In the genomic region with DNA sequence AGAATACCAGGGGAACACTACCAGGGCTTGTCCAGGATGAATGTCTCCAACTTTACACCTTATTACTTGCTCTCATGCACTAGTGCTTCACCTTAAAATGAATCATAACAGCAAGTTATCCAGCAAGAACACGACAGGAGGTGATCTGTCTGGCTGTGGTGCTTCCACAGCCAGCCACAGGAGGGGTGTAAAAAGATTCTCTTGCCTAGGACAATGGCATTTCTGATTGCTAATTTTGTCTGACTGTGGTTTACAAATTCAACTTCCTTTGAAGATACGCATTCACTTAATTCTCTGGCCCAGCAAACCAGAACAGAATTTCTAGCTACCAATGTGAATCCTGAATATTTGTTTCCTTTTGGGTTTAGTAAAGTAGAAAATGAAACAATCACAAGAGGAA, we compare ENCODE assay signal across 1 cellular context.
A peak's percentile ranks its signal among the peaks of the same experiment; 100 is the strongest.
TF ChIP-seq lines count a peak whose summit lies in the region.

No MANE protein-coding gene starts in this region.

TF ChIP-seq in GM12878, 131 proteins besides CTCF, POLR2A, EP300 and RAD21 (continued from another document and continues in another):
- no peak for TF ChIP-seq IRF5 (IDR thresholded peaks at IDR 0.05; ENCODE audit: borderline replicate concordance)
- TF ChIP-seq EZH2 (IDR thresholded peaks at IDR 0.05; ENCODE audit: borderline replicate concordance, control insufficient read depth, low read depth, low read length) = no peak
- TF ChIP-seq IRF3 (IDR thresholded peaks at IDR 0.05) = no peak
- 0 out of 2 replicates have a peak, but pooled peaks have one; percentile 20 for TF ChIP-seq MTA2 (IDR thresholded peaks at IDR 0.05; ENCODE audit: low read depth)
- TF ChIP-seq WRNIP1 (IDR thresholded peaks at IDR 0.05; ENCODE audit: borderline replicate concordance, low read depth, low read length) = no peak
- TF ChIP-seq EED (IDR thresholded peaks at IDR 0.05; ENCODE audit: low read depth) = peak; percentile 64
- TF ChIP-seq REST (IDR thresholded peaks at IDR 0.05; ENCODE audit: low read depth, low read length) = no peak
- TF ChIP-seq NFYA (IDR thresholded peaks at IDR 0.05; ENCODE audit: borderline replicate concordance, low read depth, low read length) = no peak
- TF ChIP-seq NR2F1 (conservative IDR thresholded peaks at IDR 0.05) = no peak
- no peak for TF ChIP-seq BRCA1 (IDR thresholded peaks at IDR 0.05; ENCODE audit: low read depth, low read length)
- no peak for TF ChIP-seq ZNF622 (IDR thresholded peaks at IDR 0.05)
- TF ChIP-seq HDAC6 (IDR thresholded peaks at IDR 0.05; ENCODE audit: unreplicated experiment) = no peak
- no peak for TF ChIP-seq DPF2 (IDR thresholded peaks at IDR 0.05)
- TF ChIP-seq ESRRA (IDR thresholded peaks at IDR 0.05; ENCODE audit: low read length) = no peak
- TF ChIP-seq LARP7 (IDR thresholded peaks at IDR 0.05) = no peak
- TF ChIP-seq ZNF384 (IDR thresholded peaks at IDR 0.05; ENCODE audit: borderline replicate concordance, low read depth, low read length) = no peak
- TF ChIP-seq E2F8 (IDR thresholded peaks at IDR 0.05; ENCODE audit: low read depth, partially characterized antibody) = no peak
- TF ChIP-seq MEF2A (IDR thresholded peaks at IDR 0.05; ENCODE audit: insufficient read depth, low read depth, low read length) = peak; percentile 57; the same call in 1 of the 2 replicates
- TF ChIP-seq STAT3 (IDR thresholded peaks at IDR 0.05; ENCODE audit: low read depth, low read length) = no peak
- no peak for TF ChIP-seq ATF7 (IDR thresholded peaks at IDR 0.05; ENCODE audit: low read depth)
- TF ChIP-seq POLR2AphosphoS5 (IDR thresholded peaks at IDR 0.05; ENCODE audit: low read length) = no peak
- TF ChIP-seq TARDBP (IDR thresholded peaks at IDR 0.05; ENCODE audit: borderline replicate concordance) = no peak
- 0 out of 2 replicates have a peak, but pooled peaks have one; percentile 39 for TF ChIP-seq NFIC (IDR thresholded peaks at IDR 0.05; ENCODE audit: low read depth, low read length)
- no peak for TF ChIP-seq ZNF217 (IDR thresholded peaks at IDR 0.05)
- TF ChIP-seq MLLT1 (IDR thresholded peaks at IDR 0.05) = no peak
- TF ChIP-seq SP1 (IDR thresholded peaks at IDR 0.05; ENCODE audit: low read depth, low read length) = no peak
- TF ChIP-seq RUNX3 (IDR thresholded peaks at IDR 0.05; ENCODE audit: low read length) = peak; percentile 82
- TF ChIP-seq RFX5 (IDR thresholded peaks at IDR 0.05; ENCODE audit: low read depth, low read length) = no peak
- no peak for TF ChIP-seq CUX1 (IDR thresholded peaks at IDR 0.05; ENCODE audit: insufficient replicate concordance, low read depth, low read length)
- TF ChIP-seq RAD51 (IDR thresholded peaks at IDR 0.05) = no peak
- TF ChIP-seq, protein P1, sequence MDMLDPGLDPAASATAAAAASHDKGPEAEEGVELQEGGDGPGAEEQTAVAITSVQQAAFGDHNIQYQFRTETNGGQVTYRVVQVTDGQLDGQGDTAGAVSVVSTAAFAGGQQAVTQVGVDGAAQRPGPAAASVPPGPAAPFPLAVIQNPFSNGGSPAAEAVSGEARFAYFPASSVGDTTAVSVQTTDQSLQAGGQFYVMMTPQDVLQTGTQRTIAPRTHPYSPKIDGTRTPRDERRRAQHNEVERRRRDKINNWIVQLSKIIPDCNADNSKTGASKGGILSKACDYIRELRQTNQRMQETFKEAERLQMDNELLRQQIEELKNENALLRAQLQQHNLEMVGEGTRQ (IDR thresholded peaks at IDR 0.05; ENCODE audit: borderline replicate concordance, low read depth, low read length) = no peak
- no peak for TF ChIP-seq FOXM1 (IDR thresholded peaks at IDR 0.05; ENCODE audit: low read depth, low read length)
- TF ChIP-seq RCOR1 (conservative IDR thresholded peaks at IDR 0.05; ENCODE audit: low read depth, low read length) = no peak
- peak; percentile 24; the same call in 1 of the 2 replicates for TF ChIP-seq SMC3 (IDR thresholded peaks at IDR 0.05; ENCODE audit: borderline replicate concordance, low read length)
- no peak for TF ChIP-seq CREM (IDR thresholded peaks at IDR 0.05; ENCODE audit: low read depth)
- no peak for TF ChIP-seq MXI1 (IDR thresholded peaks at IDR 0.05; ENCODE audit: low read depth, low read length)
- TF ChIP-seq, protein P2, sequence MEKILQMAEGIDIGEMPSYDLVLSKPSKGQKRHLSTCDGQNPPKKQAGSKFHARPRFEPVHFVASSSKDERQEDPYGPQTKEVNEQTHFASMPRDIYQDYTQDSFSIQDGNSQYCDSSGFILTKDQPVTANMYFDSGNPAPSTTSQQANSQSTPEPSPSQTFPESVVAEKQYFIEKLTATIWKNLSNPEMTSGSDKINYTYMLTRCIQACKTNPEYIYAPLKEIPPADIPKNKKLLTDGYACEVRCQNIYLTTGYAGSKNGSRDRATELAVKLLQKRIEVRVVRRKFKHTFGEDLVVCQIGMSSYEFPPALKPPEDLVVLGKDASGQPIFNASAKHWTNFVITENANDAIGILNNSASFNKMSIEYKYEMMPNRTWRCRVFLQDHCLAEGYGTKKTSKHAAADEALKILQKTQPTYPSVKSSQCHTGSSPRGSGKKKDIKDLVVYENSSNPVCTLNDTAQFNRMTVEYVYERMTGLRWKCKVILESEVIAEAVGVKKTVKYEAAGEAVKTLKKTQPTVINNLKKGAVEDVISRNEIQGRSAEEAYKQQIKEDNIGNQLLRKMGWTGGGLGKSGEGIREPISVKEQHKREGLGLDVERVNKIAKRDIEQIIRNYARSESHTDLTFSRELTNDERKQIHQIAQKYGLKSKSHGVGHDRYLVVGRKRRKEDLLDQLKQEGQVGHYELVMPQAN (conservative IDR thresholded peaks at IDR 0.05) = no peak
- TF ChIP-seq, protein P3, sequence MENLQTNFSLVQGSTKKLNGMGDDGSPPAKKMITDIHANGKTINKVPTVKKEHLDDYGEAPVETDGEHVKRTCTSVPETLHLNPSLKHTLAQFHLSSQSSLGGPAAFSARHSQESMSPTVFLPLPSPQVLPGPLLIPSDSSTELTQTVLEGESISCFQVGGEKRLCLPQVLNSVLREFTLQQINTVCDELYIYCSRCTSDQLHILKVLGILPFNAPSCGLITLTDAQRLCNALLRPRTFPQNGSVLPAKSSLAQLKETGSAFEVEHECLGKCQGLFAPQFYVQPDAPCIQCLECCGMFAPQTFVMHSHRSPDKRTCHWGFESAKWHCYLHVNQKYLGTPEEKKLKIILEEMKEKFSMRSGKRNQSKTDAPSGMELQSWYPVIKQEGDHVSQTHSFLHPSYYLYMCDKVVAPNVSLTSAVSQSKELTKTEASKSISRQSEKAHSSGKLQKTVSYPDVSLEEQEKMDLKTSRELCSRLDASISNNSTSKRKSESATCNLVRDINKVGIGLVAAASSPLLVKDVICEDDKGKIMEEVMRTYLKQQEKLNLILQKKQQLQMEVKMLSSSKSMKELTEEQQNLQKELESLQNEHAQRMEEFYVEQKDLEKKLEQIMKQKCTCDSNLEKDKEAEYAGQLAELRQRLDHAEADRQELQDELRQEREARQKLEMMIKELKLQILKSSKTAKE (IDR thresholded peaks at IDR 0.05; ENCODE audit: low read depth, poor library complexity, severe bottlenecking) = no peak
- TF ChIP-seq ZSCAN29 (IDR thresholded peaks at IDR 0.05) = no peak
